Comparison of ENCODE assay signal across 8 cellular contexts in genomic region chr9:97038909-97039781, GRCh38. TPM values are rescaled to one million over a fixed set of nuclear protein-coding genes. Genes with fewer than 3 reads are reported as not detected.
A peak's percentile ranks its signal among the peaks of the same experiment; 100 is the strongest.
DNase-seq lines count a peak whose midpoint lies in the region; ATAC-seq, FAIRE-seq and TF ChIP-seq lines count a peak whose summit lies in the region.

TSS of gene CTSV (minus strand) at chr9:97039142. CDS start at chr9:97038043, 1,099 bp downstream.

- intact Hi-C loops in GM12878 (cut with micrococcal nuclease; ENCODE audit: unreplicated experiment), result no loop called here
- intact Hi-C loops in gastrocnemius medialis (cut with DNase I; ENCODE audit: low total_unique reads), result no loop called here

- POLR2A ChIA-PET in GM12878 (lab: Charles Lee), result no interaction called here

- no peak for TF ChIP-seq POLR2A in GM12878 (IDR thresholded peaks at IDR 0.05; ENCODE audit: low read depth, low read length)
- TF ChIP-seq POLR2A in gastrocnemius medialis (IDR thresholded peaks at IDR 0.05), result peak; percentile 40 to 79

- ATAC-seq in HG02884 (IDR thresholded peaks at IDR 0.05; ENCODE audit: unreplicated experiment) (peak; percentile 95), GM12878 (peak; percentile 99), gastrocnemius medialis (peak; percentile 90 to 97)

- no peaks in the 10 kb centered on the region for H3K79me2 ChIP-seq in GM12878 (ENCODE audit: control insufficient read depth, insufficient read depth, low read length)

- no peak for TF ChIP-seq EP300 in GM12878 (IDR thresholded peaks at IDR 0.05; ENCODE audit: borderline replicate concordance in 1 of 2, control insufficient read depth in 1 of 2, low read depth in 2 of 2, low read length in 2 of 2)

- SMC1A ChIA-PET in GM12878 (lab: Charles Lee; ENCODE audit: uncharacterized antibody, unreplicated experiment), result interaction anchor here (0.5 kb wide), 1 partner anchor 37 kb away, joined by 3 read pairs; no protein-coding TSS in a partner anchor

- no peak for TF ChIP-seq CTCF in GM13976 (IDR thresholded peaks at IDR 0.05; ENCODE audit: borderline replicate concordance, control extremely low read depth, extremely low read depth, insufficient read depth, missing control alignments)
- TF ChIP-seq CTCF in GM12878 (IDR thresholded peaks at IDR 0.05 in 2 of 3, conservative IDR thresholded peaks at IDR 0.05 in 1 of 3; ENCODE audit: control insufficient read depth in 2 of 3, extremely low read depth in 1 of 3, insufficient read depth in 1 of 3, low read depth in 3 of 3, low read length in 3 of 3), result no peak
- peak in 2 of 5 experiments; percentile 12 to 24 for TF ChIP-seq CTCF in gastrocnemius medialis (IDR thresholded peaks at IDR 0.05 in 4 of 5, conservative IDR thresholded peaks at IDR 0.05 in 1 of 5)

- no TSS peak for BruUV-seq in GM12878 (replicated peaks; lab: Mats Ljungman, UMichigan)

- no peaks in the 10 kb centered on the region for H3K36me3 ChIP-seq in GM12878 (ENCODE audit: control insufficient read depth in 2 of 2, insufficient read depth in 2 of 2, low read length in 1 of 2)
- no peaks in the 10 kb centered on the region; the same call in 1 of the 2 replicates for H3K36me3 ChIP-seq in iPS DF 6.9 (ENCODE audit: control insufficient read depth, insufficient read depth, low read length)
- no peaks in the 10 kb centered on the region for H3K36me3 ChIP-seq in gastrocnemius medialis

- no peak for TF ChIP-seq RAD21 in GM12878 (IDR thresholded peaks at IDR 0.05; ENCODE audit: insufficient read depth, low read depth, low read length)

- in situ Hi-C loops in GM13976 (cut with MboI; ENCODE audit: low sequenced_read_pairs, unreplicated experiment), result no loop called here
- in situ Hi-C loops in GM12878 (cut with MboI), result no loop called here
- in situ Hi-C loops in gastrocnemius medialis (cut with MboI; ENCODE audit: low sequenced_read_pairs in 4 of 4), result no loop called here

- H3K27me3 ChIP-seq in GM12878 (replicated peaks in 1 of 2; ENCODE audit: control insufficient read depth in 2 of 2, insufficient read depth in 2 of 2, low read length in 1 of 2), result peaks cover 0 to 2% of the 10 kb centered on the region in 2 experiments; a peak in 2 of 4 replicates
- H3K27me3 ChIP-seq in iPS DF 6.9 (ENCODE audit: control insufficient read depth, insufficient read depth, low read length), result peaks cover 2% of the 10 kb centered on the region; the same call in 1 of the 2 replicates
- peaks cover 0 to 8% (median 0%) of the 10 kb centered on the region in 3 donors for H3K27me3 ChIP-seq in gastrocnemius medialis

- CTCF ChIA-PET in GM12878 (lab: Yijun Ruan, JAX), result no interaction called here

- H3K9me3 ChIP-seq in GM12878 (replicated peaks; ENCODE audit: control insufficient read depth, insufficient read depth, low read length), result no peaks in the 10 kb centered on the region; the same call in 1 of the 3 replicates
- H3K9me3 ChIP-seq in iPS DF 6.9 (ENCODE audit: control insufficient read depth, insufficient read depth, low read length), result no peaks in the 10 kb centered on the region
- H3K9me3 ChIP-seq in gastrocnemius medialis, result no peaks in the 10 kb centered on the region

- H3K4me1 ChIP-seq in GM12878 (ENCODE audit: control insufficient read depth, insufficient read depth, low read length) (no peaks in the 10 kb centered on the region), iPS DF 6.9 (ENCODE audit: control insufficient read depth, insufficient read depth, low read length) (no peaks in the 10 kb centered on the region), gastrocnemius medialis (no peaks in the 10 kb centered on the region)

- no peaks in the 10 kb centered on the region for H4K20me1 ChIP-seq in GM12878 (ENCODE audit: control insufficient read depth, insufficient read depth)

- H3K9ac ChIP-seq in GM12878 (ENCODE audit: control insufficient read depth, insufficient read depth, low read length), result 0 out of 2 replicates have a peak within 1 kb of the TSS, but pooled peaks have one; percentile 20

- RAD21 ChIA-PET in GM12878 (lab: Charles Lee; ENCODE audit: unreplicated experiment), result no interaction called here

- DNase-seq in GM13976 (ENCODE audit: low spot score), result peak; percentile 93
- DNase-seq in NCI-H1694 treated with DMSO at 0.1 percent for 48 hours (lab: John Stamatoyannopoulos, UW), result peak; percentile 80
- peak; percentile 78 for DNase-seq in T1000 (lab: John Stamatoyannopoulos, UW)
- peak; percentile 13 for DNase-seq in GM12878 (ENCODE audit: low read depth, low spot score)
- DNase-seq in iPS DF 6.9 (ENCODE audit: low read depth, low spot score), result no peak
- DNase-seq in gastrocnemius medialis, result peak; percentile 75 to 81
- DNase-seq in NK-92 treated with Interleukin-12 subunit alpha and Interleukin-12 subunit beta, amount 100 ng/mL, for 24 hours (lab: John Stamatoyannopoulos, UW), result no peak

- peak within 1 kb of the TSS; percentile 97 for H3K4me2 ChIP-seq in GM12878 (ENCODE audit: control insufficient read depth, insufficient read depth)

- no peak within 1 kb of the TSS for H3K27ac ChIP-seq in GM12878 (ENCODE audit: control insufficient read depth, insufficient read depth)
- H3K27ac ChIP-seq in iPS DF 6.9 (ENCODE audit: low read length), result no peak within 1 kb of the TSS
- no peak within 1 kb of the TSS for H3K27ac ChIP-seq in gastrocnemius medialis

- H2AFZ ChIP-seq in GM12878 (ENCODE audit: control insufficient read depth, low read depth, low read length), result peak within 1 kb of the TSS; percentile 79

- 5% methylated on average over 45 of the region's 60 CpGs for WGBS in GM12878 (ENCODE audit: insufficient coverage, insufficient replicate concordance, low lambda C conversion rate, missing lambda C conversion rate)
- no CpG with 5 or more reads among the region's 60 CpGs for WGBS in iPS DF 6.9 (ENCODE audit: insufficient coverage, insufficient read length)

- H3K4me3 ChIP-seq in GM12878 (peak within 1 kb of the TSS; percentile 60; the same call in 1 of the 2 replicates), iPS DF 6.9 (ENCODE audit: low read length) (peak within 1 kb of the TSS; percentile 57), gastrocnemius medialis (peak within 1 kb of the TSS; percentile 54 to 85 (median 68))

- FAIRE-seq in GM12878 (lab: Jason Lieb, UNC), result no peak

TF ChIP-seq in GM12878, 131 proteins besides CTCF, POLR2A, EP300 and RAD21:
- TF ChIP-seq POU2F2 (IDR thresholded peaks at IDR 0.05; ENCODE audit: borderline replicate concordance, low read depth, low read length) (no peak), CREB1 (IDR thresholded peaks at IDR 0.05; ENCODE audit: low read depth) (0 out of 2 replicates have a peak, but pooled peaks have one; percentile 15), KDM1A (IDR thresholded peaks at IDR 0.05; ENCODE audit: borderline replicate concordance) (no peak), BHLHE40 (IDR thresholded peaks at IDR 0.05; ENCODE audit: borderline replicate concordance in 1 of 2, low read depth in 2 of 2, low read length in 1 of 2) (peak in 1 of 2 experiments; percentile 45; a peak in 2 of 4 replicates), IKZF1 (conservative IDR thresholded peaks at IDR 0.05) (peak; percentile 27; the same call in 1 of the 2 replicates), SP1 (IDR thresholded peaks at IDR 0.05; ENCODE audit: low read depth, low read length) (peak; percentile 26)

RNA-seq across cellular contexts. Expression of gene CTSV, which starts in this region (rescaled TPM):
- total RNA-seq in GM12878 (2013; cell fraction: nucleolus; rRNA removed), result 0.10 TPM in 1 of 2 replicates, not detected in the other
- total RNA-seq in GM12878 (2014; rRNA removed), result 0.11 and 0.22 TPM in 2 replicates
- total RNA-seq in GM12878 (2014; rRNA removed; fragmentation: Illumina TruSeq; extraction: Trizol), result 0.05 and 0.13 TPM in 2 replicates
- 0.21 and 0.36 TPM in 2 replicates for total RNA-seq in GM12878 (2021)
- not detected for polyA plus RNA-seq in GM12878 (2011; ENCODE audit: low read depth)
- 0.19 and 0.30 TPM in 2 replicates for polyA plus RNA-seq in GM12878 (2011; rRNA removed)
- polyA plus RNA-seq in GM12878 (2011; cell fraction: cytosol; rRNA removed), result 0.05 and 0.09 TPM in 2 replicates
- not detected in 2 replicates for polyA plus RNA-seq in GM12878 (2011; cell fraction: nucleus; rRNA removed)
- polyA plus RNA-seq in GM12878 (2012), result 0.19 and 0.22 TPM in 2 replicates
- 0.10 TPM in 1 of 2 replicates, not detected in the other for polyA plus RNA-seq in GM12878 (2014; fragmentation: Illumina TruSeq; extraction: Trizol)
- polyA plus RNA-seq in GM12878 (2014; fragmentation: Nextera tagmentation; extraction: Ambion mirVana), result under 1 TPM in 1 of 2 experiments, not detected in 1; 0.51 TPM
- 0.16 and 0.19 TPM in 2 replicates for polyA plus RNA-seq in GM12878 (2014; rRNA removed)
- polyA plus RNA-seq in GM12878 (2016; fragmentation: Nextera tagmentation; extraction: Ambion mirVana), result under 1 TPM; 0.11 to 0.38 TPM
- 0.15 TPM in 1 of 2 replicates, not detected in the other for polyA minus RNA-seq in GM12878 (2011; rRNA and poly(A)+ RNA removed)
- not detected in 2 replicates for polyA minus RNA-seq in GM12878 (2011; cell fraction: cytosol; rRNA and poly(A)+ RNA removed)
- polyA minus RNA-seq in GM12878 (2011; cell fraction: nucleus; rRNA and poly(A)+ RNA removed), result not detected in 2 replicates
- total RNA-seq in gastrocnemius medialis, result under 1 TPM in 1 of 4 donors, not detected in 3; 0.58 TPM

Comparison
In these comparisons a context has a peak if more than half of its experiments do, and no peak if none do; other contexts are left out.
1. Peak in DNase-seq, ATAC-seq, H3K4me3 ChIP-seq, H3K9ac ChIP-seq and H3K4me2 ChIP-seq in GM12878; RNA of the gene not detected or under 1 TPM.
2. Peak in DNase-seq, ATAC-seq and H3K4me3 ChIP-seq in gastrocnemius medialis; RNA of the gene not detected or under 1 TPM.
3. DNase-seq: peak in GM13976 (single experiment), NCI-H1694 treated with DMSO at 0.1 percent for 48 hours (single experiment) and T1000 (single experiment); none in iPS DF 6.9 (single experiment) and NK-92 treated with Interleukin-12 subunit alpha and Interleukin-12 subunit beta, amount 100 ng/mL, for 24 hours (single experiment).
4. Peak in every context shown above with its lines, with median percentiles within 50 percentile points of each other: ATAC-seq and H3K4me3 ChIP-seq.